24 cellular contexts compared by ENCODE assay signal in the genomic region with DNA sequence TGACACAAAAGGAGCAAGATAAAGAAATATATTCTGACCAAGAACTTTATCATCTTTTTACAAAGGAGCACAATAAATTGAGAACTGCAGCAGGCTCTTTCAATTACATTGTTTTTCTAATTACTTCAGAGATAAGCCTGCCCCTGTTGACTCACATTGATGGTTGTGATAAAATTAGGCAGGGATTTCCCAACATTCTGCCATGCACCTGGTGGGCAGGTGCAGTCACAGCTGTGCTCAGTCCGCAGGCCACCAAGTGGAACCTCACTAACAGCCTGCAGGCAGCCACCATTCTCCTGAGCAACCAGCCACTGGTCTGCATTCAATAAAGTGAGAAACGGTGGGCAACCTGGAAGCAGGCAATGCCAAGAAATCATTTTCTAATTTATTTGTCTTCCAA. TPM values are rescaled to one million over a fixed set of nuclear protein-coding genes. Genes with fewer than 3 reads are reported as not detected.
A peak's percentile ranks its signal among the peaks of the same experiment; 100 is the strongest.
DNase-seq lines count a peak whose midpoint lies in the region; ATAC-seq and TF ChIP-seq lines count a peak whose summit lies in the region.
"Had no signal": no experiment of that assay in that cellular context is flagged by ENCODE, and none has a peak within 500 bp of the region (broad histone marks: within the 10 kb centered on the region; RNA-seq: fewer than 3 reads in every experiment).

No MANE protein-coding gene starts in this region.

- no peak overlapping the region for H2AFZ ChIP-seq in KMS-11 (ENCODE audit: low read depth)

- H3K79me2 ChIP-seq in KMS-11 (ENCODE audit: insufficient read depth, low read depth): peaks cover 59% of the 10 kb centered on the region

- H3K27ac Mint-ChIP-seq in glutamatergic neuron (ENCODE audit: unreplicated experiment): peak overlapping the region; percentile 60
- H3K27ac Mint-ChIP-seq: activated T-helper 1 cell treated with anti-CD3 and anti-CD28 coated beads, Interleukin-12 subunit alpha, Interleukin-12 subunit beta, Interleukin-2, Interleukin-4 antibody, amounts not matched to agents 30 ng/mL and 10 ng/mL and 1 ng/mL, durations not matched to agents 14 hours and 24 hours and 36 hours; naive thymus-derived CD8-positive, alpha-beta T cell had no signal

- no peaks in the 10 kb centered on the region for H3K27me3 ChIP-seq in KMS-11 (ENCODE audit: insufficient read depth, low read depth)
- H3K27me3 ChIP-seq: ascending aorta, foreskin keratinocyte, MG63, pancreas, uterus had no signal

- H3K9me3 Mint-ChIP-seq in glutamatergic neuron (ENCODE audit: unreplicated experiment): no peaks in the 10 kb centered on the region
- H3K9me3 Mint-ChIP-seq: activated naive CD4-positive, alpha-beta T cell treated with anti-CD3 and anti-CD28 coated beads, Interleukin-2, amount 50 U/mL, for 24 hours; activated T-helper 1 cell treated with anti-CD3 and anti-CD28 coated beads, Interleukin-12 subunit alpha, Interleukin-12 subunit beta, Interleukin-2, Interleukin-4 antibody, amounts not matched to agents 30 ng/mL and 10 ng/mL and 1 ng/mL, durations not matched to agents 14 hours and 24 hours and 36 hours; naive thymus-derived CD8-positive, alpha-beta T cell had no signal

- H3K9ac ChIP-seq in KMS-11: peak overlapping the region; percentile 1; the same call in 1 of the 2 replicates

- peak; percentile 10 for DNase-seq in DMS79 (lab: John Stamatoyannopoulos, UW)
- no peak for DNase-seq in DMS79 treated with DMSO at 0.1 percent for 48 hours (lab: John Stamatoyannopoulos, UW)
- DNase-seq in NCI-H69 (lab: John Stamatoyannopoulos, UW): peak; percentile 14
- no peak for DNase-seq in glutamatergic neuron
- DNase-seq in left ventricle myocardium superior: no peak
- DNase-seq in middle frontal gyrus (ENCODE audit: extremely low spot score, low spot score): no peak
- DNase-seq: activated CD4-positive, alpha-beta T cell treated with anti-CD3 and anti-CD28 coated beads for 1 hour; AML-193; foreskin keratinocyte; GOT3; IMR-90; MG63; naive thymus-derived CD8-positive, alpha-beta T cell; NCI-H187 treated with DMSO at 0.1 percent for 48 hours; sigmoid colon; substantia nigra; uterus had no signal

- H3K4me3 Mint-ChIP-seq in glutamatergic neuron (ENCODE audit: unreplicated experiment): no peak overlapping the region
- H3K4me3 Mint-ChIP-seq: activated naive CD4-positive, alpha-beta T cell treated with anti-CD3 and anti-CD28 coated beads, Interleukin-2, amount 50 U/mL, for 24 hours; activated T-helper 1 cell treated with anti-CD3 and anti-CD28 coated beads, Interleukin-12 subunit alpha, Interleukin-12 subunit beta, Interleukin-2, Interleukin-4 antibody, amounts not matched to agents 30 ng/mL and 10 ng/mL and 1 ng/mL, durations not matched to agents 14 hours and 24 hours and 36 hours; naive thymus-derived CD8-positive, alpha-beta T cell had no signal

- no peaks in the 10 kb centered on the region for H4K20me1 ChIP-seq in KMS-11 (ENCODE audit: insufficient read depth)

- peak overlapping the region; percentile 89 for H3K4me2 ChIP-seq in KMS-11

- peaks cover 56% of the 10 kb centered on the region for H3K4me1 ChIP-seq in KMS-11 (ENCODE audit: low read depth, poor library complexity, severe bottlenecking)
- H3K4me1 ChIP-seq: foreskin keratinocyte had no signal

- H3K36me3 Mint-ChIP-seq in glutamatergic neuron (ENCODE audit: unreplicated experiment): no peaks in the 10 kb centered on the region
- H3K36me3 Mint-ChIP-seq: naive thymus-derived CD8-positive, alpha-beta T cell had no signal

- H3K27me3 Mint-ChIP-seq in glutamatergic neuron (ENCODE audit: unreplicated experiment): no peaks in the 10 kb centered on the region
- H3K27me3 Mint-ChIP-seq: activated naive CD4-positive, alpha-beta T cell treated with anti-CD3 and anti-CD28 coated beads, Interleukin-2, amount 50 U/mL, for 24 hours had no signal

- peaks cover 9% of the 10 kb centered on the region for H3K4me1 Mint-ChIP-seq in glutamatergic neuron (ENCODE audit: low read depth, unreplicated experiment)
- H3K4me1 Mint-ChIP-seq: activated naive CD4-positive, alpha-beta T cell treated with anti-CD3 and anti-CD28 coated beads, Interleukin-2, amount 50 U/mL, for 24 hours had no signal

- peak overlapping the region; percentile 65 for H3K27ac ChIP-seq in KMS-11
- H3K27ac ChIP-seq: 22Rv1, ascending aorta, foreskin keratinocyte, pancreas, sigmoid colon, uterus had no signal

- ATAC-seq in left ventricle myocardium superior (no peak), HG02588 (IDR thresholded peaks at IDR 0.05; ENCODE audit: unreplicated experiment) (no peak)
- ATAC-seq: foreskin keratinocyte; naive thymus-derived CD8-positive, alpha-beta T cell; pancreas had no signal

- intact Hi-C loops in left ventricle myocardium superior (cut with micrococcal nuclease): no loop called here

- peaks cover 16% of the 10 kb centered on the region; the same call in 1 of the 2 replicates for H3K36me3 ChIP-seq in KMS-11 (ENCODE audit: insufficient read depth)
- H3K36me3 ChIP-seq: ascending aorta, pancreas, sigmoid colon, uterus had no signal

- no peak overlapping the region for H3K4me3 ChIP-seq in KMS-11 (IDR thresholded peaks at IDR 0.05; ENCODE audit: insufficient read depth, low read depth, low read length)
- H3K4me3 ChIP-seq: ascending aorta, MG63, pancreas, sigmoid colon, uterus had no signal

- TF ChIP-seq CTCF in KMS-11 (conservative IDR thresholded peaks at IDR 0.05; ENCODE audit: low read depth, low read length) (no peak), glutamatergic neuron (IDR thresholded peaks at IDR 0.05; ENCODE audit: partially characterized antibody, unreplicated experiment) (no peak)

RNA-seq across cellular contexts. Expression of gene FANCA, which starts 5.1 kb away (rescaled TPM):
- 42.8 TPM for total RNA-seq in glutamatergic neuron (ENCODE audit: unreplicated experiment)
- total RNA-seq in left ventricle myocardium superior: 1.2 TPM

RNA-seq across cellular contexts. Expression of gene SPIRE2, which starts 17.0 kb away (rescaled TPM):
- total RNA-seq in glutamatergic neuron (ENCODE audit: unreplicated experiment) (39.2 TPM), left ventricle myocardium superior (0.77 TPM)
- total RNA-seq: ascending aorta had no signal

Comparison
In these comparisons a context has a peak if more than half of its experiments do, and no peak if none do; other contexts are left out.
1. DNase-seq: peak in DMS79 (single experiment) and NCI-H69 (single experiment); none in DMS79 treated with DMSO at 0.1 percent for 48 hours (single experiment), glutamatergic neuron (single experiment), left ventricle myocardium superior (single experiment) and middle frontal gyrus (single experiment).
2. RNA of gene FANCA, which starts 5.1 kb away (total RNA-seq): 42.8 TPM in glutamatergic neuron (single experiment); 1.2 TPM in left ventricle myocardium superior (single experiment); every median in the first group is over 10 times any median in the second.
3. RNA of gene SPIRE2, which starts 17.0 kb away (total RNA-seq): 39.2 TPM in glutamatergic neuron (single experiment); 0.77 TPM in left ventricle myocardium superior (single experiment); every median in the first group is over 10 times any median in the second.